Comparison of ENCODE assay signal across 8 cellular contexts in genomic region chr4:2806392-2807355, GRCh38. TPM values are rescaled to one million over a fixed set of nuclear protein-coding genes. Genes with fewer than 3 reads are reported as not detected.
DNase-seq lines count a peak whose midpoint lies in the region; ATAC-seq, FAIRE-seq and TF ChIP-seq lines count a peak whose summit lies in the region.

No MANE protein-coding gene starts in this region.

- intact Hi-C loops in lower lobe of right lung (cut with DNase I) = no loop called here

- H3K4me3 ChIP-seq in lower lobe of right lung (peak overlapping the region; percentile 21), stomach smooth muscle (ENCODE audit: low read length in 2 of 2) (peak overlapping the region in 1 of 2 donors; percentile 22)

- H3K4me1 ChIP-seq in lower lobe of right lung (peaks cover 92% of the 10 kb centered on the region), stomach smooth muscle (ENCODE audit: control insufficient read depth, insufficient read depth, low read length) (peaks cover 58% of the 10 kb centered on the region)

- TF ChIP-seq CTCF in lower lobe of right lung (IDR thresholded peaks at IDR 0.05) = no peak

- no peak for FAIRE-seq in frontal cortex (lab: Jason Lieb, UNC)

- H3K27me3 ChIP-seq in lower lobe of right lung (ENCODE audit: low read depth) (no peaks in the 10 kb centered on the region), stomach smooth muscle (ENCODE audit: control insufficient read depth in 1 of 2, insufficient read depth in 2 of 2, low read length in 2 of 2) (no peaks in the 10 kb centered on the region)

- no peak overlapping the region for H3K9ac ChIP-seq in stomach smooth muscle (ENCODE audit: low read length in 2 of 2)

- no peaks in the 10 kb centered on the region for H3K36me3 ChIP-seq in lower lobe of right lung
- no peaks in the 10 kb centered on the region for H3K36me3 ChIP-seq in stomach smooth muscle (ENCODE audit: control insufficient read depth in 2 of 2, insufficient read depth in 2 of 2, low read length in 2 of 2)

- ATAC-seq in lower lobe of right lung (peak; percentile 64), GM18909 (IDR thresholded peaks at IDR 0.05; ENCODE audit: poor library complexity, unreplicated experiment) (no peak)

- H3K9me3 ChIP-seq in lower lobe of right lung (no peaks in the 10 kb centered on the region), stomach smooth muscle (ENCODE audit: control insufficient read depth in 2 of 2, low read length in 2 of 2) (no peaks in the 10 kb centered on the region)

- peak overlapping the region; percentile 47 for H3K27ac ChIP-seq in cingulate gyrus (ENCODE audit: low read depth, low read length)
- peak overlapping the region; percentile 87 for H3K27ac ChIP-seq in lower lobe of right lung
- peak overlapping the region; percentile 18 for H3K27ac ChIP-seq in stomach smooth muscle (ENCODE audit: low read length)

- DNase-seq in NCI-H1092 treated with DMSO at 0.1 percent for 48 hours (lab: John Stamatoyannopoulos, UW) (peak; percentile 81), lower lobe of right lung (peak; percentile 85), T-helper 1 cell (no peak), frontal cortex (ENCODE audit: low spot score in 2 of 2) (no peak)
- no peak for DNase-seq in stimulated activated CD4-positive, alpha-beta T cell treated with anti-CD3 and anti-CD28 coated beads, Interleukin-2, amount 100 ng/mL, for 24 hours

RNA-seq across cellular contexts. Expression of gene SH3BP2, which starts 13.8 kb away (rescaled TPM):
- total RNA-seq in lower lobe of right lung (102 TPM), frontal cortex (19.6 TPM)

RNA-seq across cellular contexts. Expression of gene ADD1, which starts 37.0 kb away (rescaled TPM):
- total RNA-seq in lower lobe of right lung = 279 TPM
- total RNA-seq in frontal cortex = 178 TPM

RNA-seq across cellular contexts. Expression of gene TNIP2, which starts 50.5 kb away (rescaled TPM):
- 36.7 TPM for total RNA-seq in lower lobe of right lung
- total RNA-seq in frontal cortex = 6.1 TPM

Comparison
In these comparisons a context has a peak if more than half of its experiments do, and no peak if none do; other contexts are left out.
1. DNase-seq: peak in NCI-H1092 treated with DMSO at 0.1 percent for 48 hours (single experiment) and lower lobe of right lung (single experiment); none in T-helper 1 cell (0 of 5), stimulated activated CD4-positive, alpha-beta T cell treated with anti-CD3 and anti-CD28 coated beads, Interleukin-2, amount 100 ng/mL, for 24 hours (0 of 2) and frontal cortex (0 of 2).
2. H3K27ac ChIP-seq: peak in every context shown above with its lines; median percentile 87 in lower lobe of right lung; 47 in cingulate gyrus; 18 in stomach smooth muscle.